ENCODE assay signal across 19 cellular contexts in the genomic region with DNA sequence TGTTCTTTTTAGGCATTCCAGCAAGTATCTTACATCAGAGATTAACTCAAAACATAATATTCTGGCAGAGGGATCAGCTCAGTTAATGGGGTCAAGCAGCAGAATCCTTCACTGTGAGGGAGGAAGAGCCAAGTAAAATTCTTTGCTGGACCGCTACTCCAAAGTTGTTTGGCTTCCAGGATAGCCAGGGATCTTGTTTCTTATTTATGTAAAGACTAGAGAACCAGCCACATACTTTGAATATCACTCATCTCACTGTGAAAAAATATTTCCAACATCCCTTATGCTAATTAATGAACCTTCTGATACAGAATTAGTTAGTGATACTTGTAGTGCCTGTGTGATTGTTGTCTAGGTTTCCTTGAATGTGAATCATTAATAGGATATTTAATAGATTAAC.
DNase-seq lines count a peak whose midpoint lies in the region; ATAC-seq, FAIRE-seq and TF ChIP-seq lines count a peak whose summit lies in the region.
"Had no signal": no experiment of that assay in that cellular context is flagged by ENCODE, and none has a peak within 500 bp of the region (broad histone marks: within the 10 kb centered on the region; RNA-seq: fewer than 3 reads in every experiment).

No MANE protein-coding gene starts in this region.

- peak; percentile 50 for DNase-seq in Caki2 (ENCODE audit: low read depth)
- peak; percentile 74 for DNase-seq in adipocyte (ENCODE audit: low read depth)
- DNase-seq in fibroblast of the conjunctiva (ENCODE audit: low read depth), result peak; percentile 69
- no peak for DNase-seq in omental fat pad (ENCODE audit: low spot score)
- DNase-seq in activated CD4-positive, CD25-positive, alpha-beta regulatory T cell treated with anti-CD3 and anti-CD28 coated beads, Interleukin-2, amount 50 U/mL, for 72 hours, result no peak
- no peak for DNase-seq in SKM-1 (lab: John Stamatoyannopoulos, UW; ENCODE audit: unreplicated experiment)
- no peak for DNase-seq in PC-9
- DNase-seq in GM19239 (ENCODE audit: insufficient read length, low spot score), result no peak
- DNase-seq: activated CD4-positive, alpha-beta T cell treated with anti-CD3 and anti-CD28 coated beads, Interleukin-2, amount 50 U/mL, for 48 hours; activated T-cell treated with anti-CD3 and anti-CD28 coated beads, Interleukin-2, amount 50 U/mL, for 72 hours; DMS 273 treated with DMSO at 0.1 percent for 48 hours; naive thymus-derived CD4-positive, alpha-beta T cell; NCI-H1436 treated with DMSO at 0.1 percent for 48 hours; NCI-H510A; stimulated activated CD4-positive, alpha-beta T cell treated with anti-CD3 and anti-CD28 coated beads, Interleukin-1b, Interleukin-23, amount 100 ng/mL, for 48 hours had no signal

- H3K9me3 ChIP-seq in adipocyte (ENCODE audit: control insufficient read depth, low read length), result no peaks in the 10 kb centered on the region
- no peaks in the 10 kb centered on the region; the same call in 1 of the 2 replicates for H3K9me3 ChIP-seq in PC-9 (ENCODE audit: insufficient read depth, low read depth)
- H3K9me3 ChIP-seq: suprapubic skin had no signal

- BruUV-seq in PC-9 (replicated peaks; lab: Mats Ljungman, UMichigan), result no TSS peak

- H3K36me3 ChIP-seq in adipocyte (ENCODE audit: control insufficient read depth, insufficient read depth, low read length, severe bottlenecking) (no peaks in the 10 kb centered on the region), PC-9 (ENCODE audit: low read depth) (no peaks in the 10 kb centered on the region)
- H3K36me3 ChIP-seq: suprapubic skin had no signal

- no peak overlapping the region for H3K27ac ChIP-seq in PC-9
- H3K27ac ChIP-seq: KMS-11, suprapubic skin had no signal

- ATAC-seq in omental fat pad (ENCODE audit: low FRiP score), result peak; percentile 55
- ATAC-seq: activated T-cell treated with anti-CD3 and anti-CD28 coated beads, Interleukin-2, amount 50 U/mL, for 72 hours; naive thymus-derived CD4-positive, alpha-beta T cell had no signal

- POLR2A ChIA-PET in PC-9 (lab: Charles Lee; ENCODE audit: unreplicated experiment), result no interaction called here

- no peak overlapping the region for H2AFZ ChIP-seq in PC-9

- CTCF ChIA-PET in PC-9 (lab: Charles Lee), result interaction anchor here (0.6 to 1.0 kb wide), 2 partner anchors 41 to 973 kb away, joined by 3 to 5 read pairs; no protein-coding TSS in a partner anchor

- no peak overlapping the region for H3K9ac ChIP-seq in adipocyte (ENCODE audit: low read length)
- H3K9ac ChIP-seq: KMS-11 had no signal

- H3K4me3 ChIP-seq in adipocyte (ENCODE audit: low read length), result no peak overlapping the region
- H3K4me3 ChIP-seq in PC-9, result no peak overlapping the region
- H3K4me3 ChIP-seq: lung, suprapubic skin had no signal

- peaks cover 4% of the 10 kb centered on the region; the same call in 1 of the 2 replicates for H3K79me2 ChIP-seq in PC-9 (ENCODE audit: low read depth)

- H3K4me1 ChIP-seq in adipocyte (ENCODE audit: control insufficient read depth, insufficient read depth, low read length), result peaks cover 47% of the 10 kb centered on the region
- no peaks in the 10 kb centered on the region for H3K4me1 ChIP-seq in PC-9 (replicated peaks; ENCODE audit: insufficient read depth)

- no peak for FAIRE-seq in GM19239 (lab: Jason Lieb, UNC)
- FAIRE-seq: colon had no signal

- H4K20me1 ChIP-seq in PC-9 (ENCODE audit: insufficient read depth), result 0 out of 2 replicates have a peak, but pooled peaks cover 7% of the 10 kb centered on the region

- intact Hi-C loops in PC-9 (cut with micrococcal nuclease; ENCODE audit: unreplicated experiment), result no loop called here

- H3K9me2 ChIP-seq in PC-9 (ENCODE audit: insufficient read depth), result no peaks in the 10 kb centered on the region

- no peaks in the 10 kb centered on the region for H3K27me3 ChIP-seq in adipocyte (replicated peaks; ENCODE audit: control insufficient read depth, insufficient read depth, low read length)
- no peaks in the 10 kb centered on the region for H3K27me3 ChIP-seq in PC-9 (ENCODE audit: insufficient read depth, low read depth)
- H3K27me3 ChIP-seq: suprapubic skin had no signal

- TF ChIP-seq CTCF in omental fat pad (IDR thresholded peaks at IDR 0.05) (no peak), PC-9 (conservative IDR thresholded peaks at IDR 0.05) (no peak)

- in situ Hi-C loops in Caki2 (cut with HindIII; ENCODE audit: low pct_unique_long_range_greater_than_20kb, low sequenced_read_pairs), result no loop called here

- peaks cover 6% of the 10 kb centered on the region; the same call in 1 of the 2 replicates for H3F3A ChIP-seq in PC-9 (ENCODE audit: insufficient read depth, low read depth)

- no peak overlapping the region for H3K4me2 ChIP-seq in PC-9
- H3K4me2 ChIP-seq: KMS-11 had no signal

Comparison
In these comparisons a context has a peak if more than half of its experiments do, and no peak if none do; other contexts are left out.
1. DNase-seq: peak in Caki2 (single experiment), adipocyte (single experiment) and fibroblast of the conjunctiva (single experiment); none in omental fat pad (single experiment), activated CD4-positive, CD25-positive, alpha-beta regulatory T cell treated with anti-CD3 and anti-CD28 coated beads, Interleukin-2, amount 50 U/mL, for 72 hours (single experiment), SKM-1 (single experiment), PC-9 (0 of 2) and GM19239 (single experiment).